17 cellular contexts compared by ENCODE assay signal in the genomic region with DNA sequence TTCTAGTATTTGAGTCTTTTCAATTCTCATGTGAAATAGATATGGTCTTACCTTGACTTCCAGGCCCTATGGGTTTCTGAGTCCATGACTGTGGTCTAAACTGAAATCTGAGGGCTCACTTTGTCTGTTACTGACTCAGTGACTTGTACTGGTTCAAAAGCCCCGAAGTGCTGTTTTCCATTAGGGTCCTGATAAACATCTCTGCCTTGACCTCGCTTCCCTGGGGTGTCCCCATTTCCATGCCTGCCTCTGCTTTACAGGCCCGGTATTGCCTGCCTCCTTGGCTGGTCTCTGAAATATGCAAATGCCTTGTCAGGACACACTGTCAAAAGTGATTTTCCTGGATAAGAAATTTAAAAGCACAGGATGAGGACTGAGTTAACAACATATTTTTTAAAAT.
"Had no signal": no experiment of that assay in that cellular context is flagged by ENCODE, and none has a peak within 500 bp of the region (broad histone marks: within the 10 kb centered on the region; RNA-seq: fewer than 3 reads in every experiment).

No MANE protein-coding gene starts in this region.

- DNase-seq: KBM-7, MV-4-11, NCI-H1048, NCI-H1105, NCI-H1436 treated with DMSO at 0.1 percent for 48 hours, NCI-H1694, NCI-H187 treated with DMSO at 0.1 percent for 48 hours, NCI-H2029 treated with DMSO at 0.1 percent for 48 hours, NCI-H2171 treated with DMSO at 0.1 percent for 48 hours, NCI-H345, NCI-H446 treated with DMSO at 0.1 percent for 48 hours, NCI-H510A treated with DMSO at 0.1 percent for 48 hours, NCI-H526 treated with DMSO at 0.1 percent for 48 hours, NCI-H748 treated with DMSO at 0.1 percent for 48 hours, Right ventricle myocardium superior, SIG-M5 had no signal

- H3K27me3 ChIP-seq: SJSA1 had no signal

- H3K4me1 ChIP-seq: SJSA1 had no signal

- H3K27ac ChIP-seq: SJSA1 had no signal

- H3K4me3 ChIP-seq: SJSA1 had no signal

- H3K9me3 ChIP-seq: SJSA1 had no signal

- H3K36me3 ChIP-seq: SJSA1 had no signal
